Comparison of ENCODE assay signal across 1 cellular context in genomic region chr1:167627865-167628641, GRCh38.
A peak's percentile ranks its signal among the peaks of the same experiment; 100 is the strongest.
TF ChIP-seq lines count a peak whose summit lies in the region.

No MANE protein-coding gene starts in this region.

TF ChIP-seq in K562, 482 proteins besides CTCF, POLR2A, EP300 and RAD21 (continued from another document and continues in another):
- TF ChIP-seq KDM4B (IDR thresholded peaks at IDR 0.05; ENCODE audit: borderline replicate concordance in 2 of 2, low read depth in 1 of 2), result peak in 1 of 2 experiments; percentile 72; a peak in 1 of 4 replicates
- peak; percentile 45; the same call in 1 of the 2 replicates for TF ChIP-seq ZHX1 (conservative IDR thresholded peaks at IDR 0.05; ENCODE audit: low read length)
- TF ChIP-seq, protein P1, sequence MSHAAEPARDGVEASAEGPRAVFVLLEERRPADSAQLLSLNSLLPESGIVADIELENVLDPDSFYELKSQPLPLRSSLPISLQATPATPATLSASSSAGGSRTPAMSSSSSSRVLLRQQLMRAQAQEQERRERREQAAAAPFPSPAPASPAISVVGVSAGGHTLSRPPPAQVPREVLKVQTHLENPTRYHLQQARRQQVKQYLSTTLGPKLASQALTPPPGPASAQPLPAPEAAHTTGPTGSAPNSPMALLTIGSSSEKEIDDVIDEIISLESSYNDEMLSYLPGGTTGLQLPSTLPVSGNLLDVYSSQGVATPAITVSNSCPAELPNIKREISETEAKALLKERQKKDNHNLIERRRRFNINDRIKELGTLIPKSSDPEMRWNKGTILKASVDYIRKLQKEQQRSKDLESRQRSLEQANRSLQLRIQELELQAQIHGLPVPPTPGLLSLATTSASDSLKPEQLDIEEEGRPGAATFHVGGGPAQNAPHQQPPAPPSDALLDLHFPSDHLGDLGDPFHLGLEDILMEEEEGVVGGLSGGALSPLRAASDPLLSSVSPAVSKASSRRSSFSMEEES (CRISPR knock-in tag; IDR thresholded peaks at IDR 0.05), result no peak
- TF ChIP-seq ZZZ3 (IDR thresholded peaks at IDR 0.05), result no peak
- TF ChIP-seq ARNT (IDR thresholded peaks at IDR 0.05), result peak; percentile 70 to 86; a peak in 3 of 4 replicates
- TF ChIP-seq, protein P2, sequence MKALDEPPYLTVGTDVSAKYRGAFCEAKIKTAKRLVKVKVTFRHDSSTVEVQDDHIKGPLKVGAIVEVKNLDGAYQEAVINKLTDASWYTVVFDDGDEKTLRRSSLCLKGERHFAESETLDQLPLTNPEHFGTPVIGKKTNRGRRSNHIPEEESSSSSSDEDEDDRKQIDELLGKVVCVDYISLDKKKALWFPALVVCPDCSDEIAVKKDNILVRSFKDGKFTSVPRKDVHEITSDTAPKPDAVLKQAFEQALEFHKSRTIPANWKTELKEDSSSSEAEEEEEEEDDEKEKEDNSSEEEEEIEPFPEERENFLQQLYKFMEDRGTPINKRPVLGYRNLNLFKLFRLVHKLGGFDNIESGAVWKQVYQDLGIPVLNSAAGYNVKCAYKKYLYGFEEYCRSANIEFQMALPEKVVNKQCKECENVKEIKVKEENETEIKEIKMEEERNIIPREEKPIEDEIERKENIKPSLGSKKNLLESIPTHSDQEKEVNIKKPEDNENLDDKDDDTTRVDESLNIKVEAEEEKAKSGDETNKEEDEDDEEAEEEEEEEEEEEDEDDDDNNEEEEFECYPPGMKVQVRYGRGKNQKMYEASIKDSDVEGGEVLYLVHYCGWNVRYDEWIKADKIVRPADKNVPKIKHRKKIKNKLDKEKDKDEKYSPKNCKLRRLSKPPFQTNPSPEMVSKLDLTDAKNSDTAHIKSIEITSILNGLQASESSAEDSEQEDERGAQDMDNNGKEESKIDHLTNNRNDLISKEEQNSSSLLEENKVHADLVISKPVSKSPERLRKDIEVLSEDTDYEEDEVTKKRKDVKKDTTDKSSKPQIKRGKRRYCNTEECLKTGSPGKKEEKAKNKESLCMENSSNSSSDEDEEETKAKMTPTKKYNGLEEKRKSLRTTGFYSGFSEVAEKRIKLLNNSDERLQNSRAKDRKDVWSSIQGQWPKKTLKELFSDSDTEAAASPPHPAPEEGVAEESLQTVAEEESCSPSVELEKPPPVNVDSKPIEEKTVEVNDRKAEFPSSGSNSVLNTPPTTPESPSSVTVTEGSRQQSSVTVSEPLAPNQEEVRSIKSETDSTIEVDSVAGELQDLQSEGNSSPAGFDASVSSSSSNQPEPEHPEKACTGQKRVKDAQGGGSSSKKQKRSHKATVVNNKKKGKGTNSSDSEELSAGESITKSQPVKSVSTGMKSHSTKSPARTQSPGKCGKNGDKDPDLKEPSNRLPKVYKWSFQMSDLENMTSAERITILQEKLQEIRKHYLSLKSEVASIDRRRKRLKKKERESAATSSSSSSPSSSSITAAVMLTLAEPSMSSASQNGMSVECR (CRISPR knock-in tag; IDR thresholded peaks at IDR 0.05), result peak; percentile 74; the same call in 1 of the 2 replicates
- no peak; the same call in 1 of the 2 replicates for TF ChIP-seq ZNF134 (CRISPR knock-in tag; conservative IDR thresholded peaks at IDR 0.05)
- peak; percentile 92 for TF ChIP-seq SMAD1 (IDR thresholded peaks at IDR 0.05; ENCODE audit: low read depth, low read length, partially characterized antibody)
- peak; percentile 67 for TF ChIP-seq KAT7 (CRISPR knock-in tag; IDR thresholded peaks at IDR 0.05; ENCODE audit: borderline replicate concordance)
- peak; percentile 91 for TF ChIP-seq SMAD4 (CRISPR knock-in tag; conservative IDR thresholded peaks at IDR 0.05)
- no peak for TF ChIP-seq ZNF785 (CRISPR knock-in tag; IDR thresholded peaks at IDR 0.05)
- TF ChIP-seq NCOA4 (IDR thresholded peaks at IDR 0.05; ENCODE audit: partially characterized antibody), result no peak
- 0 out of 2 replicates have a peak, but pooled peaks have one; percentile 68 for TF ChIP-seq PATZ1 (CRISPR knock-in tag; IDR thresholded peaks at IDR 0.05; ENCODE audit: borderline replicate concordance)
- TF ChIP-seq POLR2AphosphoS2 (IDR thresholded peaks at IDR 0.05; ENCODE audit: low read length), result no peak; the same call in 1 of the 2 replicates
- TF ChIP-seq MED1 (CRISPR knock-in tag; IDR thresholded peaks at IDR 0.05; ENCODE audit: borderline replicate concordance), result no peak
- no peak; the same call in 1 of the 2 replicates for TF ChIP-seq JUNB (CRISPR knock-in tag; conservative IDR thresholded peaks at IDR 0.05)
- TF ChIP-seq ZNF41 (CRISPR knock-in tag; conservative IDR thresholded peaks at IDR 0.05), result no peak
- peak in 1 of 2 experiments; percentile 90; a peak in 3 of 4 replicates for TF ChIP-seq FOXK2 (conservative IDR thresholded peaks at IDR 0.05 in 1 of 2, IDR thresholded peaks at IDR 0.05 in 1 of 2; ENCODE audit: low read depth in 2 of 2)
- no peak for TF ChIP-seq RBM15 (IDR thresholded peaks at IDR 0.05; ENCODE audit: insufficient read depth, low read length)
- TF ChIP-seq DACH1 (IDR thresholded peaks at IDR 0.05; ENCODE audit: partially characterized antibody), result peak; percentile 62
- TF ChIP-seq BCL6 (CRISPR knock-in tag; IDR thresholded peaks at IDR 0.05), result no peak
- peak; percentile 99 for TF ChIP-seq ETV5 (CRISPR knock-in tag; IDR thresholded peaks at IDR 0.05; ENCODE audit: low read depth)
- TF ChIP-seq SRSF7 (optimal IDR thresholded peaks at IDR 0.05; ENCODE audit: low read depth, low read length), result no peak
- TF ChIP-seq ZNF282 (CRISPR knock-in tag; IDR thresholded peaks at IDR 0.05), result no peak
- no peak for TF ChIP-seq CHCHD3 (CRISPR knock-in tag; IDR thresholded peaks at IDR 0.05)
- peak; percentile 59 for TF ChIP-seq BCOR (IDR thresholded peaks at IDR 0.05)
- peak; percentile 69; the same call in 1 of the 2 replicates for TF ChIP-seq OTX1 (CRISPR knock-in tag; IDR thresholded peaks at IDR 0.05)
- no peak for TF ChIP-seq PHF20 (IDR thresholded peaks at IDR 0.05; ENCODE audit: partially characterized antibody)
- TF ChIP-seq ZNF232 (CRISPR knock-in tag; IDR thresholded peaks at IDR 0.05), result no peak
- TF ChIP-seq CREB1 (IDR thresholded peaks at IDR 0.05), result peak; percentile 45; the same call in 1 of the 2 replicates
- TF ChIP-seq CREB1 (CRISPR knock-in tag; IDR thresholded peaks at IDR 0.05), result peak; percentile 57; the same call in 1 of the 2 replicates
- no peak for TF ChIP-seq ZNF354B (CRISPR knock-in tag; IDR thresholded peaks at IDR 0.05)
- TF ChIP-seq THAP7 (CRISPR knock-in tag; IDR thresholded peaks at IDR 0.05), result no peak
- TF ChIP-seq RBFOX2 (IDR thresholded peaks at IDR 0.05; ENCODE audit: low read depth, low read length), result peak; percentile 79
- peak; percentile 20; the same call in 1 of the 2 replicates for TF ChIP-seq ZNF12 (CRISPR knock-in tag; IDR thresholded peaks at IDR 0.05)
- TF ChIP-seq FOXO4 (CRISPR knock-in tag; IDR thresholded peaks at IDR 0.05), result no peak
- TF ChIP-seq, protein P3, sequence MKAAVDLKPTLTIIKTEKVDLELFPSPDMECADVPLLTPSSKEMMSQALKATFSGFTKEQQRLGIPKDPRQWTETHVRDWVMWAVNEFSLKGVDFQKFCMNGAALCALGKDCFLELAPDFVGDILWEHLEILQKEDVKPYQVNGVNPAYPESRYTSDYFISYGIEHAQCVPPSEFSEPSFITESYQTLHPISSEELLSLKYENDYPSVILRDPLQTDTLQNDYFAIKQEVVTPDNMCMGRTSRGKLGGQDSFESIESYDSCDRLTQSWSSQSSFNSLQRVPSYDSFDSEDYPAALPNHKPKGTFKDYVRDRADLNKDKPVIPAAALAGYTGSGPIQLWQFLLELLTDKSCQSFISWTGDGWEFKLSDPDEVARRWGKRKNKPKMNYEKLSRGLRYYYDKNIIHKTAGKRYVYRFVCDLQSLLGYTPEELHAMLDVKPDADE (conservative IDR thresholded peaks at IDR 0.05; ENCODE audit: control insufficient read depth, low read depth, low read length), result no peak; the same call in none of the 2 replicates
- TF ChIP-seq NONO (IDR thresholded peaks at IDR 0.05; ENCODE audit: low read depth in 2 of 2, low read length in 1 of 2), result peak; percentile 10 to 55; a peak in 1 of 4 replicates
- no peak for TF ChIP-seq TARDBP (IDR thresholded peaks at IDR 0.05)
- peak; percentile 72; the same call in 1 of the 2 replicates for TF ChIP-seq ZNF511 (CRISPR knock-in tag; IDR thresholded peaks at IDR 0.05)
- peak; percentile 92 for TF ChIP-seq HMBOX1 (IDR thresholded peaks at IDR 0.05)
- peak; percentile 80 for TF ChIP-seq TBP (optimal IDR thresholded peaks at IDR 0.05; ENCODE audit: low read depth, low read length)
- peak; percentile 76; the same call in 1 of the 2 replicates for TF ChIP-seq FOXP4 (CRISPR knock-in tag; IDR thresholded peaks at IDR 0.05; ENCODE audit: borderline replicate concordance)
- TF ChIP-seq ETV6 (IDR thresholded peaks at IDR 0.05; ENCODE audit: borderline replicate concordance in 1 of 2, low read depth in 2 of 2, low read length in 1 of 2), result peak; percentile 75 to 94
- TF ChIP-seq ETV6 (CRISPR knock-in tag; IDR thresholded peaks at IDR 0.05; ENCODE audit: borderline replicate concordance), result no peak
- no peak for TF ChIP-seq NFYB (IDR thresholded peaks at IDR 0.05; ENCODE audit: extremely low read depth, insufficient read length)
- TF ChIP-seq MXI1 (IDR thresholded peaks at IDR 0.05; ENCODE audit: low read depth, low read length), result 0 out of 2 replicates have a peak, but pooled peaks have one; percentile 41
- TF ChIP-seq BRD9 (IDR thresholded peaks at IDR 0.05; ENCODE audit: low read depth, partially characterized antibody), result peak; percentile 89
